ENCODE assay signal across 28 cellular contexts in genomic region chr12:84596276-84596675, GRCh38.
"Had no signal": no experiment of that assay in that cellular context is flagged by ENCODE, and none has a peak within 500 bp of the region (broad histone marks: within the 10 kb centered on the region; RNA-seq: fewer than 3 reads in every experiment).

No MANE protein-coding gene starts in this region.

- H3K27ac ChIP-seq: ascending aorta, cardiac muscle cell, colonic mucosa, gastrocnemius medialis, left lung, lower lobe of right lung, neural progenitor cell, right atrium auricular region, suprapubic skin, tibial artery, upper lobe of right lung, WERI-Rb-1 had no signal

- H3K4me1 ChIP-seq: ascending aorta, colonic mucosa, gastrocnemius medialis, left lung, lower lobe of right lung, neural progenitor cell, right atrium auricular region, suprapubic skin, tibial artery, upper lobe of right lung had no signal

- H3K9me3 ChIP-seq: ascending aorta, colonic mucosa, gastrocnemius medialis, lower lobe of right lung, right atrium auricular region, suprapubic skin, tibial artery, upper lobe of right lung had no signal

- DNase-seq: activated CD4-positive, alpha-beta memory T cell treated with anti-CD3 and anti-CD28 coated beads for 36 hours; activated CD4-positive, alpha-beta T cell treated with anti-CD3 and anti-CD28 coated beads, Interleukin-2, amount 10 ng/mL, durations not matched to agents 24 days and 14 days; activated CD4-positive, CD25-positive, alpha-beta regulatory T cell treated with anti-CD3 and anti-CD28 coated beads, Interleukin-2, amount 50 U/mL, for 72 hours; activated CD8-positive, alpha-beta memory T cell treated with anti-CD3 and anti-CD28 coated beads, Interleukin-2, amount 50 U/mL, for 4 hours; activated gamma-delta T cell; activated naive CD4-positive, alpha-beta T cell treated with anti-CD3 and anti-CD28 coated beads, Interleukin-2, amount 10 ng/mL, durations not matched to agents 7 days and 5 days; activated naive CD8-positive, alpha-beta T cell treated with anti-CD3 and anti-CD28 coated beads, Interleukin-2, amount 10 ng/mL, durations not matched to agents 7 days and 5 days; activated T-cell treated with anti-CD3 and anti-CD28 coated beads, Interleukin-2, amount 50 U/mL, for 1 hour; cerebellar nuclear complex; colonic mucosa; effector CD8-positive, alpha-beta T cell; gastrocnemius medialis; glutamatergic neuron; left lung; lower lobe of right lung; mesenchymal stem cell; natural killer cell; stimulated activated CD4-positive, alpha-beta T cell treated with anti-CD3 and anti-CD28 coated beads, Interleukin-1b, Interleukin-23, amount 100 ng/mL, for 48 hours; stimulated activated naive B cell treated with anti-CD40 and anti-IgM and Interleukin-4, amounts not matched to agents 10 μg/mL and 1 μg/mL and 100 μg/mL, for 72 hours; tibial artery; upper lobe of right lung; WERI-Rb-1 had no signal

- H3K36me3 ChIP-seq: ascending aorta, cardiac muscle cell, colonic mucosa, gastrocnemius medialis, left lung, lower lobe of right lung, neural progenitor cell, right atrium auricular region, suprapubic skin, tibial artery, upper lobe of right lung, WERI-Rb-1 had no signal

- ATAC-seq: gastrocnemius medialis; left lung; lower lobe of right lung; natural killer cell; stimulated activated naive B cell treated with anti-CD40 and anti-IgM and Interleukin-4, amounts not matched to agents 10 μg/mL and 1 μg/mL and 100 μg/mL, for 72 hours; upper lobe of right lung had no signal

- H3K4me3 ChIP-seq: ascending aorta, cardiac muscle cell, colonic mucosa, gastrocnemius medialis, left lung, lower lobe of right lung, neural progenitor cell, right atrium auricular region, smooth muscle cell, suprapubic skin, tibial artery, upper lobe of right lung had no signal

- H3K27me3 ChIP-seq: ascending aorta, cardiac muscle cell, colonic mucosa, gastrocnemius medialis, left lung, neural progenitor cell, right atrium auricular region, suprapubic skin, tibial artery, upper lobe of right lung had no signal
